Comparison of ENCODE assay signal across 14 cellular contexts in genomic region chr5:68415177-68416085, GRCh38.
DNase-seq lines count a peak whose midpoint lies in the region; ATAC-seq and TF ChIP-seq lines count a peak whose summit lies in the region.
"Had no signal": no experiment of that assay in that cellular context is flagged by ENCODE, and none has a peak within 500 bp of the region (broad histone marks: within the 10 kb centered on the region; RNA-seq: fewer than 3 reads in every experiment).

No MANE protein-coding gene starts in this region.

- no peaks in the 10 kb centered on the region for H4K20me1 ChIP-seq in GM23248 (ENCODE audit: insufficient read depth)

- TF ChIP-seq CTCF in C4-2B (conservative IDR thresholded peaks at IDR 0.05) = no peak

- DNase-seq in GM23248 = no peak
- peak; percentile 67 for DNase-seq in SK-N-DZ (ENCODE audit: low spot score)
- peak; percentile 20 to 60 for DNase-seq in lung microvascular endothelial cell (ENCODE audit: low read depth in 2 of 2)
- DNase-seq in NCI-H1092 treated with DMSO at 0.1 percent for 48 hours (lab: John Stamatoyannopoulos, UW) = no peak
- no peak for DNase-seq in activated naive CD4-positive, alpha-beta T cell (lab: John Stamatoyannopoulos, UW)
- no peak for DNase-seq in GM19240 (ENCODE audit: insufficient read length, low spot score)
- no peak for DNase-seq in activated naive CD4-positive, alpha-beta T cell treated with anti-CD3 and anti-CD28 coated beads, Interleukin-2, amount 50 U/mL, for 72 hours (ENCODE audit: low spot score in 2 of 2)
- DNase-seq: naive thymus-derived CD8-positive, alpha-beta T cell; NCI-H2107; Peyer's patch; stimulated activated CD4-positive, alpha-beta T cell treated with anti-CD3 and anti-CD28 coated beads, Interleukin-12 subunit alpha, Interleukin-12 subunit beta, amount 100 ng/mL, for 4 hours; T1000 had no signal

- 58 to 62% methylated on average over 4 of the region's 4 CpGs for WGBS in GM23248 (ENCODE audit: low coverage in 1 of 2, low lambda C conversion rate in 2 of 2, missing lambda C conversion rate in 2 of 2), 2 experiments

- H3K4me1 ChIP-seq in GM23248 (ENCODE audit: insufficient read depth) = peaks cover 24% of the 10 kb centered on the region

- H3K9me3 Mint-ChIP-seq in activated naive CD4-positive, alpha-beta T cell treated with anti-CD3 and anti-CD28 coated beads, Interleukin-2, amount 50 U/mL, for 72 hours = peaks cover 0 to 4% of the 10 kb centered on the region in 2 donors
- H3K9me3 Mint-ChIP-seq: naive thymus-derived CD8-positive, alpha-beta T cell had no signal

- H3K27ac Mint-ChIP-seq in activated naive CD4-positive, alpha-beta T cell treated with anti-CD3 and anti-CD28 coated beads, Interleukin-2, amount 50 U/mL, for 72 hours = no peak overlapping the region
- H3K27ac Mint-ChIP-seq: naive thymus-derived CD8-positive, alpha-beta T cell had no signal

- H3K36me3 Mint-ChIP-seq in activated naive CD4-positive, alpha-beta T cell treated with anti-CD3 and anti-CD28 coated beads, Interleukin-2, amount 50 U/mL, for 72 hours = no peaks in the 10 kb centered on the region
- H3K36me3 Mint-ChIP-seq: naive thymus-derived CD8-positive, alpha-beta T cell had no signal

- H3K36me3 ChIP-seq in GM23248 (ENCODE audit: low read depth) = no peaks in the 10 kb centered on the region
- H3K36me3 ChIP-seq: Peyer's patch, tibial artery had no signal

- no peaks in the 10 kb centered on the region for H3F3A ChIP-seq in GM23248 (ENCODE audit: insufficient read depth)

- H3K4me3 ChIP-seq in GM23248 = no peak overlapping the region
- H3K4me3 ChIP-seq: Peyer's patch, tibial artery had no signal

- H3K9ac ChIP-seq in GM23248 = no peak overlapping the region

- no peaks in the 10 kb centered on the region for H3K9me2 ChIP-seq in GM23248 (ENCODE audit: insufficient read depth)

- H3K79me2 ChIP-seq in GM23248 (ENCODE audit: insufficient read depth) = no peaks in the 10 kb centered on the region

- in situ Hi-C loops in GM23248 (cut with MboI) = no loop called here

- no peak overlapping the region for H3K4me2 ChIP-seq in GM23248 (ENCODE audit: unreplicated experiment)

- ATAC-seq in activated naive CD4-positive, alpha-beta T cell treated with anti-CD3 and anti-CD28 coated beads, Interleukin-2, amount 50 U/mL, for 72 hours = no peak
- ATAC-seq: naive thymus-derived CD8-positive, alpha-beta T cell had no signal

- peak overlapping the region; percentile 43 for H2AFZ ChIP-seq in GM23248

- H3K27me3 ChIP-seq in GM23248 (replicated peaks; ENCODE audit: insufficient read depth) = no peaks in the 10 kb centered on the region
- H3K27me3 ChIP-seq: Peyer's patch, tibial artery had no signal

- H3K9me3 ChIP-seq in GM23248 (ENCODE audit: low read depth) = no peaks in the 10 kb centered on the region
- H3K9me3 ChIP-seq: Peyer's patch, tibial artery had no signal

- H3K27ac ChIP-seq in C4-2B = peak overlapping the region; percentile 33; the same call in 1 of the 2 replicates
- no peak overlapping the region for H3K27ac ChIP-seq in GM23248
- H3K27ac ChIP-seq: Peyer's patch, tibial artery had no signal

Comparison
In these comparisons a context has a peak if more than half of its experiments do, and no peak if none do; other contexts are left out.
1. DNase-seq: peak in SK-N-DZ (single experiment) and lung microvascular endothelial cell (2 of 2); none in GM23248 (single experiment), NCI-H1092 treated with DMSO at 0.1 percent for 48 hours (single experiment), activated naive CD4-positive, alpha-beta T cell (0 of 4), GM19240 (single experiment) and activated naive CD4-positive, alpha-beta T cell treated with anti-CD3 and anti-CD28 coated beads, Interleukin-2, amount 50 U/mL, for 72 hours (0 of 2).